In the genomic region with DNA sequence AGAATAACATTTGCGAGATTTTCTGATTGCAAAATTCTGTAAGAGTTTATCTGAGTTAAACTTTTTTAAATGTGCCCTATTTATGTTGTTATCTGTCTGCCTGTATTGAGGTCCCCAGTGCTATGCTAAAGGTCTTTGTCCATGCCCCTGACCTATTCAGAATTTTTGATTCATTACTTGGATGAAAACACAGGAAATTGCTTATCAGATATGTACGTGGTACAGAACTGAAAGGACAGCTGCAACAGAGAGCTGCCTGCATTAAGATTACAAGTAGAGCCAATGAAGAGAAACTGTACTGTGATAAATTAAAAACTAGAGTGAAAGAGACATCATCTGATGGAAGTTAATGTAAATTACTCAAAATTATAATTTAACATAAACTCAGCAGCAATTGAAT, we compare ENCODE assay signal across 17 cellular contexts.
DNase-seq lines count a peak whose midpoint lies in the region; ATAC-seq and TF ChIP-seq lines count a peak whose summit lies in the region.
"Had no signal": no experiment of that assay in that cellular context is flagged by ENCODE, and none has a peak within 500 bp of the region (broad histone marks: within the 10 kb centered on the region; RNA-seq: fewer than 3 reads in every experiment).

No MANE protein-coding gene starts in this region.

- no peaks in the 10 kb centered on the region for H3K4me1 ChIP-seq in IMR-90 (ENCODE audit: control insufficient read depth, insufficient read depth, low read length)
- H3K4me1 ChIP-seq in SJCRH30, result peaks cover 15% of the 10 kb centered on the region
- peaks cover 0 to 5% (median 0%) of the 10 kb centered on the region in 4 donors for H3K4me1 ChIP-seq in upper lobe of left lung
- H3K4me1 ChIP-seq: HAP-1 had no signal

- dilution Hi-C loops in IMR-90 (cut with HindIII; ENCODE audit: low sequenced_read_pairs, unreplicated experiment), result no loop called here

- TF ChIP-seq RAD21 in IMR-90 (IDR thresholded peaks at IDR 0.05; ENCODE audit: low read length), result no peak

- TF ChIP-seq POLR2A in IMR-90 (IDR thresholded peaks at IDR 0.05; ENCODE audit: low read depth, low read length), result no peak
- no peak for TF ChIP-seq POLR2A in upper lobe of left lung (IDR thresholded peaks at IDR 0.05)

- H4K8ac ChIP-seq in IMR-90 (ENCODE audit: low read depth in 2 of 2, low read length in 2 of 2), result no peak overlapping the region

- H2BK20ac ChIP-seq in IMR-90 (ENCODE audit: low read depth, low read length), result no peak overlapping the region

- no peak for DNase-seq in IMR-90
- DNase-seq in SJCRH30, result peak in 1 of 2 experiments; percentile 34
- DNase-seq in cardiac fibroblast (ENCODE audit: low read depth in 2 of 2), result peak; percentile 38 to 39
- peak; percentile 82 to 87 for DNase-seq in lung microvascular endothelial cell (ENCODE audit: low read depth in 2 of 2)
- DNase-seq in upper lobe of left lung, result no peak
- no peak for DNase-seq in putamen (ENCODE audit: low spot score)
- DNase-seq in NCI-H69 (lab: John Stamatoyannopoulos, UW), result no peak
- DNase-seq: ACHN; CD8-positive, alpha-beta memory T cell; DND-41; GDM1; NCI-H1436; NCI-H345; NCI-H526 treated with DMSO at 0.1 percent for 48 hours; NK-92 treated with Interleukin-12 subunit alpha and Interleukin-12 subunit beta, amount 100 ng/mL, for 24 hours; PC-3 had no signal

- H4K91ac ChIP-seq in IMR-90 (ENCODE audit: insufficient read depth, low read depth, low read length), result no peak overlapping the region

- H2BK120ac ChIP-seq in IMR-90 (ENCODE audit: low read depth, low read length), result no peak overlapping the region

- H3K9ac ChIP-seq in IMR-90 (ENCODE audit: low read depth, low read length), result no peak overlapping the region

- no peak overlapping the region for H2AK9ac ChIP-seq in IMR-90 (replicated peaks; ENCODE audit: low read depth, low read length, poor library complexity)

- no peak overlapping the region for H3K27ac ChIP-seq in IMR-90 (ENCODE audit: insufficient read depth, low read length)
- peak overlapping the region; percentile 12; the same call in 1 of the 2 replicates for H3K27ac ChIP-seq in SJCRH30
- H3K27ac ChIP-seq in upper lobe of left lung, result no peak overlapping the region

- no peak overlapping the region for H3K14ac ChIP-seq in IMR-90 (replicated peaks; ENCODE audit: low read depth, low read length)

- peak overlapping the region; percentile 86; the same call in 1 of the 2 replicates for H3K4me2 ChIP-seq in IMR-90 (ENCODE audit: low read depth, low read length)

- CTCF ChIA-PET in IMR-90 (lab: Yijun Ruan, JAX), result no interaction called here

- no peaks in the 10 kb centered on the region for H3K9me1 ChIP-seq in IMR-90 (ENCODE audit: insufficient read depth, low read length)

- H3K18ac ChIP-seq in IMR-90 (ENCODE audit: low read depth, low read length), result no peak overlapping the region

- TF ChIP-seq EP300 in upper lobe of left lung (IDR thresholded peaks at IDR 0.05), result no peak

- in situ Hi-C loops in IMR-90 (cut with MboI; ENCODE audit: low sequenced_read_pairs), result no loop called here

- H2AFZ ChIP-seq in IMR-90 (replicated peaks; ENCODE audit: low read length, poor library complexity), result no peak overlapping the region

- no peaks in the 10 kb centered on the region; the same call in 1 of the 2 replicates for H3K9me3 ChIP-seq in IMR-90 (ENCODE audit: control insufficient read depth, insufficient read depth, low read length)
- no peaks in the 10 kb centered on the region for H3K9me3 ChIP-seq in SJCRH30 (replicated peaks)
- H3K9me3 ChIP-seq in upper lobe of left lung, result no peaks in the 10 kb centered on the region
- H3K9me3 ChIP-seq: HAP-1 had no signal

- no peaks in the 10 kb centered on the region; the same call in 1 of the 2 replicates for H3K27me3 ChIP-seq in IMR-90 (ENCODE audit: control insufficient read depth, insufficient read depth, low read length)
- H3K27me3 ChIP-seq in SJCRH30, result no peaks in the 10 kb centered on the region
- no peaks in the 10 kb centered on the region for H3K27me3 ChIP-seq in upper lobe of left lung

- H4K20me1 ChIP-seq in IMR-90 (ENCODE audit: insufficient read depth, low read length), result no peaks in the 10 kb centered on the region

- no TSS peak for BruUV-seq in IMR-90 (replicated peaks; lab: Mats Ljungman, UMichigan)

- intact Hi-C loops in IMR-90 (cut with micrococcal nuclease), result no loop called here

- H4K5ac ChIP-seq in IMR-90 (ENCODE audit: low read depth, low read length), result no peak overlapping the region

- no peak overlapping the region for H2BK15ac ChIP-seq in IMR-90 (ENCODE audit: low read depth, low read length)

- no peak overlapping the region for H3K4ac ChIP-seq in IMR-90 (ENCODE audit: low read depth, low read length)

- H3K4me3 ChIP-seq in IMR-90 (ENCODE audit: insufficient read depth, low read depth, low read length), result no peak overlapping the region
- no peak overlapping the region for H3K4me3 ChIP-seq in SJCRH30
- no peak overlapping the region for H3K4me3 ChIP-seq in cardiac fibroblast (replicated peaks in 1 of 2; ENCODE audit: low read depth in 2 of 2, low read length in 2 of 2)
- no peak overlapping the region for H3K4me3 ChIP-seq in upper lobe of left lung
- H3K4me3 ChIP-seq: HAP-1 had no signal

- WGBS in IMR-90 (ENCODE audit: extremely low coverage in 2 of 2, insufficient read length in 1 of 2), 2 experiments, result no CpG with 5 or more reads among the region's 2 CpGs
- WGBS in upper lobe of left lung, 2 donors, result 39 to 59% methylated on average over 2 of the region's 2 CpGs

- H3K23ac ChIP-seq in IMR-90 (ENCODE audit: low read depth, low read length), result no peak overlapping the region

- TF ChIP-seq CTCF in IMR-90 (conservative IDR thresholded peaks at IDR 0.05; ENCODE audit: low read depth, low read length) (no peak), cardiac fibroblast (IDR thresholded peaks at IDR 0.05; ENCODE audit: low read depth, low read length) (no peak), upper lobe of left lung (IDR thresholded peaks at IDR 0.05) (no peak)

- H3K36me3 ChIP-seq in IMR-90 (ENCODE audit: control insufficient read depth, insufficient read depth, low read length) (no peaks in the 10 kb centered on the region), SJCRH30 (no peaks in the 10 kb centered on the region), upper lobe of left lung (no peaks in the 10 kb centered on the region)

- H3K56ac ChIP-seq in IMR-90 (ENCODE audit: extremely low read depth, insufficient read depth, low read length), result no peak overlapping the region

- POLR2A ChIA-PET in IMR-90 (lab: Charles Lee; ENCODE audit: unreplicated experiment), result no interaction called here

- H3K79me1 ChIP-seq in IMR-90 (ENCODE audit: low read depth in 1 of 2, low read length in 2 of 2), result no peaks in the 10 kb centered on the region

- no peak overlapping the region for H2AK5ac ChIP-seq in IMR-90 (ENCODE audit: low read depth, low read length)

- ATAC-seq in IMR-90 (ENCODE audit: low read depth) (no peak), upper lobe of left lung (ENCODE audit: low FRiP score in 2 of 2) (no peak)
- ATAC-seq: PC-3 had no signal

- no peak overlapping the region for H2BK5ac ChIP-seq in IMR-90 (ENCODE audit: low read depth, low read length, poor library complexity, severe bottlenecking)

TF ChIP-seq in IMR-90, 13 proteins besides CTCF, POLR2A, EP300 and RAD21:
- TF ChIP-seq MAZ (IDR thresholded peaks at IDR 0.05; ENCODE audit: borderline replicate concordance, low read depth, low read length) (no peak), RCOR1 (IDR thresholded peaks at IDR 0.05; ENCODE audit: insufficient replicate concordance, low read length) (no peak), CHD1 (IDR thresholded peaks at IDR 0.05; ENCODE audit: low read depth, low read length) (no peak), SMC3 (IDR thresholded peaks at IDR 0.05; ENCODE audit: low read depth, low read length) (no peak), MXI1 (IDR thresholded peaks at IDR 0.05; ENCODE audit: borderline replicate concordance, low read depth, low read length) (no peak), NFE2L2 (IDR thresholded peaks at IDR 0.05; ENCODE audit: low read depth, low read length) (no peak), RFX5 (IDR thresholded peaks at IDR 0.05; ENCODE audit: low read depth, low read length) (no peak), MAFK (IDR thresholded peaks at IDR 0.05; ENCODE audit: low read depth, low read length) (no peak), CEBPB (IDR thresholded peaks at IDR 0.05; ENCODE audit: low read depth, low read length) (no peak), BHLHE40 (IDR thresholded peaks at IDR 0.05; ENCODE audit: low read depth, low read length) (no peak), FOS (IDR thresholded peaks at IDR 0.05; ENCODE audit: low read depth, low read length) (no peak)
- TF ChIP-seq, protein P1, sequence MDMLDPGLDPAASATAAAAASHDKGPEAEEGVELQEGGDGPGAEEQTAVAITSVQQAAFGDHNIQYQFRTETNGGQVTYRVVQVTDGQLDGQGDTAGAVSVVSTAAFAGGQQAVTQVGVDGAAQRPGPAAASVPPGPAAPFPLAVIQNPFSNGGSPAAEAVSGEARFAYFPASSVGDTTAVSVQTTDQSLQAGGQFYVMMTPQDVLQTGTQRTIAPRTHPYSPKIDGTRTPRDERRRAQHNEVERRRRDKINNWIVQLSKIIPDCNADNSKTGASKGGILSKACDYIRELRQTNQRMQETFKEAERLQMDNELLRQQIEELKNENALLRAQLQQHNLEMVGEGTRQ (IDR thresholded peaks at IDR 0.05; ENCODE audit: low read depth, low read length), result no peak
- TF ChIP-seq, protein P2, sequence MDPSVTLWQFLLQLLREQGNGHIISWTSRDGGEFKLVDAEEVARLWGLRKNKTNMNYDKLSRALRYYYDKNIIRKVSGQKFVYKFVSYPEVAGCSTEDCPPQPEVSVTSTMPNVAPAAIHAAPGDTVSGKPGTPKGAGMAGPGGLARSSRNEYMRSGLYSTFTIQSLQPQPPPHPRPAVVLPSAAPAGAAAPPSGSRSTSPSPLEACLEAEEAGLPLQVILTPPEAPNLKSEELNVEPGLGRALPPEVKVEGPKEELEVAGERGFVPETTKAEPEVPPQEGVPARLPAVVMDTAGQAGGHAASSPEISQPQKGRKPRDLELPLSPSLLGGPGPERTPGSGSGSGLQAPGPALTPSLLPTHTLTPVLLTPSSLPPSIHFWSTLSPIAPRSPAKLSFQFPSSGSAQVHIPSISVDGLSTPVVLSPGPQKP (IDR thresholded peaks at IDR 0.05; ENCODE audit: borderline replicate concordance, low read depth, low read length), result no peak

Comparison
In these comparisons a context has a peak if more than half of its experiments do, and no peak if none do; other contexts are left out.
1. DNase-seq: peak in cardiac fibroblast (2 of 2) and lung microvascular endothelial cell (2 of 2); none in IMR-90 (single experiment), upper lobe of left lung (0 of 2), putamen (single experiment) and NCI-H69 (single experiment).